1 cellular context compared by ENCODE assay signal in genomic region chr16:72203401-72203800, GRCh38.
TF ChIP-seq lines count a peak whose summit lies in the region.

No MANE protein-coding gene starts in this region.

TF ChIP-seq in GM12878, 131 proteins besides CTCF, POLR2A, EP300 and RAD21 (continued from another document):
- TF ChIP-seq, protein P1, sequence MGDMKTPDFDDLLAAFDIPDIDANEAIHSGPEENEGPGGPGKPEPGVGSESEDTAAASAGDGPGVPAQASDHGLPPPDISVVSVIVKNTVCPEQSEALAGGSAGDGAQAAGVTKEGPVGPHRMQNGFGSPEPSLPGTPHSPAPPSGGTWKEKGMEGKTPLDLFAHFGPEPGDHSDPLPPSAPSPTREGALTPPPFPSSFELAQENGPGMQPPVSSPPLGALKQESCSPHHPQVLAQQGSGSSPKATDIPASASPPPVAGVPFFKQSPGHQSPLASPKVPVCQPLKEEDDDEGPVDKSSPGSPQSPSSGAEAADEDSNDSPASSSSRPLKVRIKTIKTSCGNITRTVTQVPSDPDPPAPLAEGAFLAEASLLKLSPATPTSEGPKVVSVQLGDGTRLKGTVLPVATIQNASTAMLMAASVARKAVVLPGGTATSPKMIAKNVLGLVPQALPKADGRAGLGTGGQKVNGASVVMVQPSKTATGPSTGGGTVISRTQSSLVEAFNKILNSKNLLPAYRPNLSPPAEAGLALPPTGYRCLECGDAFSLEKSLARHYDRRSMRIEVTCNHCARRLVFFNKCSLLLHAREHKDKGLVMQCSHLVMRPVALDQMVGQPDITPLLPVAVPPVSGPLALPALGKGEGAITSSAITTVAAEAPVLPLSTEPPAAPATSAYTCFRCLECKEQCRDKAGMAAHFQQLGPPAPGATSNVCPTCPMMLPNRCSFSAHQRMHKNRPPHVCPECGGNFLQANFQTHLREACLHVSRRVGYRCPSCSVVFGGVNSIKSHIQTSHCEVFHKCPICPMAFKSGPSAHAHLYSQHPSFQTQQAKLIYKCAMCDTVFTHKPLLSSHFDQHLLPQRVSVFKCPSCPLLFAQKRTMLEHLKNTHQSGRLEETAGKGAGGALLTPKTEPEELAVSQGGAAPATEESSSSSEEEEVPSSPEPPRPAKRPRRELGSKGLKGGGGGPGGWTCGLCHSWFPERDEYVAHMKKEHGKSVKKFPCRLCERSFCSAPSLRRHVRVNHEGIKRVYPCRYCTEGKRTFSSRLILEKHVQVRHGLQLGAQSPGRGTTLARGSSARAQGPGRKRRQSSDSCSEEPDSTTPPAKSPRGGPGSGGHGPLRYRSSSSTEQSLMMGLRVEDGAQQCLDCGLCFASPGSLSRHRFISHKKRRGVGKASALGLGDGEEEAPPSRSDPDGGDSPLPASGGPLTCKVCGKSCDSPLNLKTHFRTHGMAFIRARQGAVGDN (IDR thresholded peaks at IDR 0.05): 0 out of 2 replicates have a peak, but pooled peaks have one; percentile 21
TF ChIP-seq in GM12878: peak in this region for 8.
